In genomic region chr4:165198329-165198728, GRCh38 we compare ENCODE assay signal across 21 cellular contexts. TPM values are rescaled to one million over a fixed set of nuclear protein-coding genes. Genes with fewer than 3 reads are reported as not detected.
A peak's percentile ranks its signal among the peaks of the same experiment; 100 is the strongest.
DNase-seq lines count a peak whose midpoint lies in the region; ATAC-seq, FAIRE-seq and TF ChIP-seq lines count a peak whose summit lies in the region.
"Had no signal": no experiment of that assay in that cellular context is flagged by ENCODE, and none has a peak within 500 bp of the region (broad histone marks: within the 10 kb centered on the region; RNA-seq: fewer than 3 reads in every experiment).

No MANE protein-coding gene starts in this region.

- H3K9me3 Mint-ChIP-seq in MCF 10A (ENCODE audit: unreplicated experiment) = no peaks in the 10 kb centered on the region
- H3K9me3 Mint-ChIP-seq: CD4-positive, alpha-beta T cell had no signal

- no peak overlapping the region for H3K27ac Mint-ChIP-seq in MCF 10A (ENCODE audit: low read depth, unreplicated experiment)
- H3K27ac Mint-ChIP-seq in T-helper 17 cell = no peak overlapping the region
- H3K27ac Mint-ChIP-seq: B cell; CD4-positive, alpha-beta T cell had no signal

- H3K9me3 ChIP-seq in mammary epithelial cell (replicated peaks; ENCODE audit: insufficient read depth, low read length) (no peaks in the 10 kb centered on the region), heart right ventricle (no peaks in the 10 kb centered on the region), T-helper 17 cell (ENCODE audit: control insufficient read depth, low read length, poor library complexity, severe bottlenecking) (no peaks in the 10 kb centered on the region)
- H3K9me3 ChIP-seq: SJSA1 had no signal

- H3K36me3 ChIP-seq in mammary epithelial cell (ENCODE audit: insufficient read depth, low read length) = no peaks in the 10 kb centered on the region
- no peaks in the 10 kb centered on the region for H3K36me3 ChIP-seq in heart right ventricle
- H3K36me3 ChIP-seq: SJSA1 had no signal

- peak overlapping the region; percentile 64 for H3K4me2 ChIP-seq in mammary epithelial cell (ENCODE audit: insufficient read depth, low read depth, low read length)
- H3K4me2 ChIP-seq: KMS-11 had no signal

- H3K79me2 ChIP-seq in mammary epithelial cell (ENCODE audit: insufficient read depth, low read length) = no peaks in the 10 kb centered on the region

- H3K4me3 Mint-ChIP-seq in MCF 10A (ENCODE audit: unreplicated experiment) (no peak overlapping the region), T-helper 17 cell (no peak overlapping the region)
- H3K4me3 Mint-ChIP-seq: B cell; CD4-positive, alpha-beta T cell had no signal

- H3K27me3 ChIP-seq in mammary epithelial cell (ENCODE audit: insufficient read depth, low read length) = no peaks in the 10 kb centered on the region
- no peaks in the 10 kb centered on the region for H3K27me3 ChIP-seq in foreskin keratinocyte
- no peaks in the 10 kb centered on the region for H3K27me3 ChIP-seq in heart right ventricle
- H3K27me3 ChIP-seq: SJSA1 had no signal

- FAIRE-seq in RCC 7860 (lab: Jason Lieb, UNC) = peak; percentile 33
- FAIRE-seq: H54, HepG2 had no signal

- H3K27ac ChIP-seq in mammary epithelial cell (ENCODE audit: insufficient read depth, low read depth, low read length) (peak overlapping the region; percentile 8), foreskin keratinocyte (no peak overlapping the region), heart right ventricle (no peak overlapping the region)
- H3K27ac ChIP-seq: KMS-11, SJSA1 had no signal

- intact Hi-C loops in mammary epithelial cell (cut with micrococcal nuclease) (no loop called here), MCF 10A (cut with micrococcal nuclease) (no loop called here), heart right ventricle (cut with DNase I) (no loop called here)

- no peak overlapping the region for H3K4me3 ChIP-seq in mammary epithelial cell (replicated peaks in 1 of 3; ENCODE audit: insufficient read depth in 1 of 3, low read depth in 2 of 3, low read length in 3 of 3)
- H3K4me3 ChIP-seq in heart right ventricle = no peak overlapping the region
- H3K4me3 ChIP-seq: SJSA1 had no signal

- H3K4me1 ChIP-seq in mammary epithelial cell (ENCODE audit: insufficient read depth, low read length) (peaks cover 25% of the 10 kb centered on the region), foreskin keratinocyte (peaks cover 22% of the 10 kb centered on the region), heart right ventricle (no peaks in the 10 kb centered on the region)
- H3K4me1 ChIP-seq: SJSA1 had no signal

- WGBS in mammary epithelial cell (ENCODE audit: low coverage, missing lambda C conversion rate) = 0% methylated on average over 1 of the region's 1 CpG
- WGBS in heart right ventricle, 2 donors = 80 to 87% methylated on average over 1 of the region's 1 CpG

- ATAC-seq in foreskin keratinocyte = peak; percentile 68
- no peak for ATAC-seq in heart right ventricle
- no peak for ATAC-seq in T-helper 17 cell
- ATAC-seq: HepG2 had no signal

- H4K20me1 ChIP-seq in mammary epithelial cell (ENCODE audit: insufficient read depth, low read length) = no peaks in the 10 kb centered on the region

- no peaks in the 10 kb centered on the region for H3K27me3 Mint-ChIP-seq in MCF 10A (ENCODE audit: insufficient read depth, unreplicated experiment)
- peaks cover 11% of the 10 kb centered on the region for H3K27me3 Mint-ChIP-seq in T-helper 17 cell
- H3K27me3 Mint-ChIP-seq: B cell; CD4-positive, alpha-beta T cell had no signal

- POLR2A ChIA-PET in MCF 10A (lab: Yijun Ruan, JAX) = interaction anchor here (0.6 to 1.7 kb wide), 8 partner anchors 8 to 130 kb away, joined by 3 to 11 read pairs (median 4); partner anchors contain the start of gene MSMO1

- no TSS peak for BruUV-seq in mammary epithelial cell (replicated peaks; lab: Mats Ljungman, UMichigan)
- BruUV-seq in MCF 10A (replicated peaks; lab: Mats Ljungman, UMichigan) = no TSS peak

- H2AFZ ChIP-seq in mammary epithelial cell (ENCODE audit: low read depth, low read length) = no peak overlapping the region

- DNase-seq in mammary epithelial cell = peak; percentile 70
- no peak for DNase-seq in MCF 10A (ENCODE audit: unreplicated experiment)
- no peak for DNase-seq in RCC 7860 (ENCODE audit: low spot score)
- peak; percentile 44 to 65 for DNase-seq in foreskin keratinocyte
- DNase-seq in heart right ventricle = no peak
- DNase-seq in T-helper 17 cell = no peak
- no peak for DNase-seq in NCI-H1930 (lab: John Stamatoyannopoulos, UW)
- no peak for DNase-seq in effector CD4-positive, alpha-beta T cell
- DNase-seq: ACHN; CD4-positive, alpha-beta T cell; DMS79; GDM1; NCI-H1417; NCI-H2029 treated with DMSO at 0.1 percent for 48 hours; NCI-H510A; RPMI8226 had no signal

- TF ChIP-seq CTCF in mammary epithelial cell (conservative IDR thresholded peaks at IDR 0.05 in 1 of 2, IDR thresholded peaks at IDR 0.05 in 1 of 2; ENCODE audit: extremely low read depth in 1 of 2, insufficient read depth in 1 of 2, low read depth in 1 of 2, low read length in 2 of 2) = no peak
- TF ChIP-seq CTCF in MCF 10A (IDR thresholded peaks at IDR 0.05; ENCODE audit: unreplicated experiment) = no peak
- TF ChIP-seq CTCF in foreskin keratinocyte (conservative IDR thresholded peaks at IDR 0.05) = no peak
- no peak for TF ChIP-seq CTCF in heart right ventricle (IDR thresholded peaks at IDR 0.05)

- H3K4me1 Mint-ChIP-seq in MCF 10A (ENCODE audit: insufficient read depth, unreplicated experiment) (peaks cover 16% of the 10 kb centered on the region), T-helper 17 cell (peaks cover 2% of the 10 kb centered on the region)
- H3K4me1 Mint-ChIP-seq: B cell had no signal

- in situ Hi-C loops in mammary epithelial cell (cut with MboI; ENCODE audit: low sequenced_read_pairs in 2 of 2) = no loop called here

- CTCF ChIA-PET in mammary epithelial cell (lab: Charles Lee; ENCODE audit: low non-redundant PET) (interaction anchor here (0.6 kb wide), 1 partner anchor 618 kb away, joined by 5 read pairs; no protein-coding TSS in a partner anchor), MCF 10A (lab: Yijun Ruan, JAX) (interaction anchor here (1.1 to 1.2 kb wide), 2 partner anchors 13 to 67 kb away, joined by 4 to 5 read pairs; no protein-coding TSS in a partner anchor)

- dilution Hi-C loops in mammary epithelial cell (cut with HindIII; ENCODE audit: low sequenced_read_pairs) = no loop called here

- H3K9ac ChIP-seq in mammary epithelial cell (ENCODE audit: insufficient read depth, low read length) = no peak overlapping the region
- H3K9ac ChIP-seq: KMS-11 had no signal

- no peaks in the 10 kb centered on the region for H3K36me3 Mint-ChIP-seq in MCF 10A (ENCODE audit: insufficient read depth, unreplicated experiment)
- H3K36me3 Mint-ChIP-seq in T-helper 17 cell (ENCODE audit: low read depth) = peaks cover 3% of the 10 kb centered on the region

RNA-seq across cellular contexts. Expression of gene KLHL2, which starts 9.0 kb away (rescaled TPM):
- 10 to 100 TPM; 23.7 to 24.2 TPM for total RNA-seq in mammary epithelial cell
- polyA plus RNA-seq in mammary epithelial cell = 13.4 TPM
- 56.3 TPM for polyA minus RNA-seq in mammary epithelial cell
- 37.1 and 40.0 TPM in 2 replicates for total RNA-seq in MCF 10A (2022)
- total RNA-seq in foreskin keratinocyte = 14.0 and 16.7 TPM in 2 replicates
- polyA plus RNA-seq in foreskin keratinocyte = 5.2 and 7.4 TPM in 2 replicates
- 10 to 100 TPM in 7 of 10 donors, 1 to 10 TPM in 3; 6.0 to 14.7 (median 10.9) TPM for total RNA-seq in heart right ventricle
- polyA plus RNA-seq in heart right ventricle = 1 to 10 TPM; 6.1 to 9.1 TPM
- total RNA-seq in T-helper 17 cell = 10 to 100 TPM; 14.9 to 16.7 TPM

Comparison
In these comparisons a context has a peak if more than half of its experiments do, and no peak if none do; other contexts are left out.
1. DNase-seq: peak in mammary epithelial cell (single experiment) and foreskin keratinocyte (2 of 2); none in MCF 10A (single experiment), RCC 7860 (single experiment), heart right ventricle (0 of 2), T-helper 17 cell (0 of 3), NCI-H1930 (0 of 2) and effector CD4-positive, alpha-beta T cell (single experiment).